ENCODE assay signal across 26 cellular contexts in genomic region chrX:11267311-11267910, GRCh38. TPM values are rescaled to one million over a fixed set of nuclear protein-coding genes. Genes with fewer than 3 reads are reported as not detected.
DNase-seq lines count a peak whose midpoint lies in the region; ATAC-seq, FAIRE-seq and TF ChIP-seq lines count a peak whose summit lies in the region.
"Had no signal": no experiment of that assay in that cellular context is flagged by ENCODE, and none has a peak within 500 bp of the region (broad histone marks: within the 10 kb centered on the region; RNA-seq: fewer than 3 reads in every experiment).

No MANE protein-coding gene starts in this region.

- no peak for TF ChIP-seq POLR2A in GM12891 (IDR thresholded peaks at IDR 0.05; ENCODE audit: low read depth, low read length)

- peak; percentile 2 for DNase-seq in Caki2 (ENCODE audit: low read depth)
- peak; percentile 36 for DNase-seq in amniotic epithelial cell (ENCODE audit: low read depth)
- peak; percentile 10 for DNase-seq in iris pigment epithelial cell (ENCODE audit: low read depth)
- DNase-seq in mesenteric fat pad (ENCODE audit: low spot score): no peak
- no peak for DNase-seq in GM12891 (ENCODE audit: insufficient read length, low spot score)
- no peak for DNase-seq in left lobe of liver (ENCODE audit: low spot score)
- DNase-seq: activated CD4-positive, CD25-positive, alpha-beta regulatory T cell; activated CD8-positive, alpha-beta T cell treated with anti-CD3 and anti-CD28 coated beads for 36 hours; activated naive CD4-positive, alpha-beta T cell; amygdala; caudate nucleus; CD4-positive, CD25-positive, alpha-beta regulatory T cell; erythroblast; GF-D8; left colon; midbrain; NCI-H1436; NCI-H526; stimulated activated CD4-positive, alpha-beta T cell treated with anti-CD3 and anti-CD28 coated beads, Interleukin-2, amount 100 ng/mL, for 24 hours; stimulated activated naive CD4-positive, alpha-beta T cell treated with Interleukin-2 at 50 U/mL for 16 hours; thyroid gland had no signal

- in situ Hi-C loops in Caki2 (cut with HindIII; ENCODE audit: low pct_unique_long_range_greater_than_20kb, low sequenced_read_pairs): no loop called here

- FAIRE-seq in GM12891 (lab: Jason Lieb, UNC): no peak

- peak; percentile 44 for ATAC-seq in HG02981 (IDR thresholded peaks at IDR 0.05; ENCODE audit: unreplicated experiment)
- no peak for ATAC-seq in left lobe of liver
- ATAC-seq in GM19351 (IDR thresholded peaks at IDR 0.05; ENCODE audit: unreplicated experiment): no peak
- ATAC-seq: activated CD8-positive, alpha-beta T cell treated with anti-CD3 and anti-CD28 coated beads for 36 hours; HCT116; left colon; natural killer cell treated with Interleukin-12 subunit alpha and Interleukin-12 subunit beta and Interleukin-15 and Interleukin-18, amount 100 ng/mL, for 72 hours had no signal

TF ChIP-seq in GM12891, 5 proteins besides CTCF, POLR2A, EP300 and RAD21:
- TF ChIP-seq SPI1 (IDR thresholded peaks at IDR 0.05; ENCODE audit: low read depth, low read length) (no peak), POU2F2 (IDR thresholded peaks at IDR 0.05; ENCODE audit: low read depth, low read length) (no peak), TAF1 (IDR thresholded peaks at IDR 0.05; ENCODE audit: low read depth, low read length) (no peak), PAX5 (IDR thresholded peaks at IDR 0.05; ENCODE audit: insufficient read depth, low read length, severe bottlenecking) (no peak), POLR2AphosphoS5 (IDR thresholded peaks at IDR 0.05; ENCODE audit: low read depth, low read length) (no peak)

RNA-seq across cellular contexts. Expression of gene AMELX, which starts 25.8 kb away (rescaled TPM):
- not detected in 2 replicates for total RNA-seq in Caki2 (2014; rRNA removed; shearing (Covaris generic); ENCODE audit: low replicate concordance)
- total RNA-seq in mesenteric fat pad (not detected), left lobe of liver (not detected)
- not detected for polyA plus RNA-seq in GM12891 (2012; ENCODE audit: low read depth, missing spikeins)
- total RNA-seq: activated CD8-positive, alpha-beta T cell treated with anti-CD3 and anti-CD28 coated beads for 36 hours; CD4-positive, CD25-positive, alpha-beta regulatory T cell; left colon; natural killer cell treated with Interleukin-12 subunit alpha and Interleukin-12 subunit beta and Interleukin-15 and Interleukin-18, amount 100 ng/mL, for 72 hours; SJSA1; thyroid gland had no signal
- polyA plus RNA-seq: CD4-positive, CD25-positive, alpha-beta regulatory T cell had no signal

Comparison
In these comparisons a context has a peak if more than half of its experiments do, and no peak if none do; other contexts are left out.
1. DNase-seq: peak in Caki2 (single experiment), amniotic epithelial cell (single experiment) and iris pigment epithelial cell (single experiment); none in mesenteric fat pad (single experiment), GM12891 (single experiment) and left lobe of liver (single experiment).